In the genomic region with DNA sequence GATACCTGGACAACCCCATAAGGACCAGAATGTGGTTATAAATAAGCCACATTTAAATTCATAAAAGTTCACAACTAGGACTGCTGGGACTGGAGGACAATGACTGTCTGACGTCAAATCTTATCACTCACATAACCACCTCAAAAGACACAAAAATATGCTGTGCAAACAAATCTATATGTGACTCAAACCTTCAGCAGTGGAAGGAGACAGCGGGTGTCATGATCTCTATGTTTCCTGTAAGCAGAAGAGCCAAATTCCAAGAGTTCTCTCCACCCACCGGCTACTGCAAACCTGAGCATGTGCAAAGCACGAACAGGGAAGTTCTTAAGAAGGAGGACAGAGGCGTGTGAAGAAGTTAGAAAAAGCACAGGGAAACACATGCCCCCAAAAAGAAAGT, we compare ENCODE assay signal across 24 cellular contexts.
DNase-seq lines count a peak whose midpoint lies in the region; ATAC-seq, FAIRE-seq and TF ChIP-seq lines count a peak whose summit lies in the region.
"Had no signal": no experiment of that assay in that cellular context is flagged by ENCODE, and none has a peak within 500 bp of the region (broad histone marks: within the 10 kb centered on the region; RNA-seq: fewer than 3 reads in every experiment).

No MANE protein-coding gene starts in this region.

- H3K27ac Mint-ChIP-seq in activated T-cell treated with anti-CD3 and anti-CD28 coated beads, Interleukin-2, amount 50 U/mL, for 72 hours: peak overlapping the region; percentile 42
- H3K27ac Mint-ChIP-seq in astrocyte (ENCODE audit: unreplicated experiment) (peak overlapping the region; percentile 4), mesothelial cell of epicardium (no peak overlapping the region)
- H3K27ac Mint-ChIP-seq: memory B cell had no signal

- H3K4me3 ChIP-seq in astrocyte (ENCODE audit: insufficient read depth, low read depth, low read length) (no peak overlapping the region), fibroblast of pulmonary artery (replicated peaks; ENCODE audit: low read depth, low read length) (no peak overlapping the region)
- H3K4me3 ChIP-seq: psoas muscle, skin epidermis had no signal

- peak; percentile 52 for FAIRE-seq in astrocyte (lab: Jason Lieb, UNC)
- FAIRE-seq: colon had no signal

- H3K36me3 ChIP-seq in astrocyte (ENCODE audit: insufficient read depth, low read length): peaks cover 3% of the 10 kb centered on the region
- H3K36me3 ChIP-seq: WERI-Rb-1 had no signal

- no peaks in the 10 kb centered on the region for H3K79me2 ChIP-seq in astrocyte (ENCODE audit: insufficient read depth, low read length)

- H3K4me3 Mint-ChIP-seq in activated T-cell treated with anti-CD3 and anti-CD28 coated beads, Interleukin-2, amount 50 U/mL, for 72 hours: no peak overlapping the region
- H3K4me3 Mint-ChIP-seq in astrocyte (ENCODE audit: unreplicated experiment) (no peak overlapping the region), mesothelial cell of epicardium (no peak overlapping the region)
- H3K4me3 Mint-ChIP-seq: memory B cell; naive thymus-derived CD8-positive, alpha-beta T cell had no signal

- H3K4me2 ChIP-seq in astrocyte (ENCODE audit: low read length): peak overlapping the region; percentile 47

- H2AFZ ChIP-seq in astrocyte (ENCODE audit: low read depth, low read length): no peak overlapping the region

- H3K27me3 Mint-ChIP-seq in activated T-cell treated with anti-CD3 and anti-CD28 coated beads, Interleukin-2, amount 50 U/mL, for 72 hours (ENCODE audit: low read depth): no peaks in the 10 kb centered on the region
- no peaks in the 10 kb centered on the region for H3K27me3 Mint-ChIP-seq in astrocyte (ENCODE audit: low read depth, unreplicated experiment)
- H3K27me3 Mint-ChIP-seq in mesothelial cell of epicardium (ENCODE audit: low read depth): no peaks in the 10 kb centered on the region
- H3K27me3 Mint-ChIP-seq: memory B cell; naive thymus-derived CD8-positive, alpha-beta T cell had no signal

- DNase-seq in activated T-cell treated with anti-CD3 and anti-CD28 coated beads, Interleukin-2, amount 50 U/mL, for 72 hours: no peak
- DNase-seq in activated T-cell treated with anti-CD3 and anti-CD28 coated beads, Interleukin-2, amount 50 U/mL, for 1 hour: no peak
- peak; percentile 70 for DNase-seq in astrocyte (ENCODE audit: low read depth)
- peak; percentile 56 for DNase-seq in fibroblast of pulmonary artery (ENCODE audit: low read depth)
- DNase-seq in LoVo (ENCODE audit: low spot score): no peak
- DNase-seq in NCI-H1105 treated with DMSO at 0.1 percent for 48 hours (lab: John Stamatoyannopoulos, UW): no peak
- DNase-seq in mesothelial cell of epicardium (ENCODE audit: low spot score in 2 of 2, unreplicated experiment in 2 of 2): no peak
- DNase-seq: ACHN; activated gamma-delta T cell; C1 segment of cervical spinal cord; foreskin keratinocyte; HCEC 1CT; kidney glomerular epithelial cell; naive thymus-derived CD8-positive, alpha-beta T cell; NCI-H1436 treated with DMSO at 0.1 percent for 48 hours; NCI-H82; psoas muscle; SIG-M5; stimulated activated CD4-positive, alpha-beta T cell treated with anti-CD3 and anti-CD28 coated beads, Interleukin-4, amount 100 ng/mL, for 1 hour; WERI-Rb-1 had no signal

- H3K9me3 ChIP-seq in astrocyte (ENCODE audit: insufficient read depth, low read depth, low read length): no peaks in the 10 kb centered on the region
- H3K9me3 ChIP-seq: psoas muscle had no signal

- no peaks in the 10 kb centered on the region for H3K27me3 ChIP-seq in astrocyte (ENCODE audit: insufficient read depth, low read length)
- H3K27me3 ChIP-seq: foreskin keratinocyte had no signal

- no peaks in the 10 kb centered on the region for H3K9me3 Mint-ChIP-seq in activated T-cell treated with anti-CD3 and anti-CD28 coated beads, Interleukin-2, amount 50 U/mL, for 72 hours
- H3K9me3 Mint-ChIP-seq in astrocyte (ENCODE audit: unreplicated experiment): no peaks in the 10 kb centered on the region
- no peaks in the 10 kb centered on the region for H3K9me3 Mint-ChIP-seq in mesothelial cell of epicardium
- H3K9me3 Mint-ChIP-seq: memory B cell; naive thymus-derived CD8-positive, alpha-beta T cell had no signal

- H4K20me1 ChIP-seq in astrocyte (ENCODE audit: insufficient read depth, low read length): no peaks in the 10 kb centered on the region

- no peak for TF ChIP-seq CTCF in astrocyte (IDR thresholded peaks at IDR 0.05; ENCODE audit: insufficient read depth, low read depth, low read length)
- TF ChIP-seq CTCF in fibroblast of pulmonary artery (IDR thresholded peaks at IDR 0.05; ENCODE audit: low read length, missing control alignments): no peak
- no peak for TF ChIP-seq CTCF in mesothelial cell of epicardium (IDR thresholded peaks at IDR 0.05; ENCODE audit: unreplicated experiment)

- H3K4me1 Mint-ChIP-seq in activated T-cell treated with anti-CD3 and anti-CD28 coated beads, Interleukin-2, amount 50 U/mL, for 72 hours (ENCODE audit: low read depth): peaks cover 11% of the 10 kb centered on the region
- H3K4me1 Mint-ChIP-seq in astrocyte (ENCODE audit: low read depth, unreplicated experiment) (peaks cover 8% of the 10 kb centered on the region), mesothelial cell of epicardium (no peaks in the 10 kb centered on the region)

- peak; percentile 39 to 90 for ATAC-seq in activated T-cell treated with anti-CD3 and anti-CD28 coated beads, Interleukin-2, amount 50 U/mL, for 72 hours (replicated peaks in 1 of 2)
- no peak for ATAC-seq in HG02571 (IDR thresholded peaks at IDR 0.05; ENCODE audit: unreplicated experiment)
- ATAC-seq: foreskin keratinocyte; naive thymus-derived CD8-positive, alpha-beta T cell; psoas muscle had no signal

- H3K4me1 ChIP-seq in astrocyte (ENCODE audit: insufficient read depth, low read length): peaks cover 10% of the 10 kb centered on the region
- H3K4me1 ChIP-seq: psoas muscle had no signal

- peaks cover 2 to 20% of the 10 kb centered on the region in 2 donors for H3K36me3 Mint-ChIP-seq in activated T-cell treated with anti-CD3 and anti-CD28 coated beads, Interleukin-2, amount 50 U/mL, for 72 hours (ENCODE audit: insufficient read depth in 2 of 2)
- H3K36me3 Mint-ChIP-seq in astrocyte (ENCODE audit: low read depth, unreplicated experiment): peaks cover 7% of the 10 kb centered on the region
- peaks cover 25% of the 10 kb centered on the region for H3K36me3 Mint-ChIP-seq in mesothelial cell of epicardium

- no peak overlapping the region for H3K9ac ChIP-seq in astrocyte (ENCODE audit: low read length)

- peak overlapping the region; percentile 24 for H3K27ac ChIP-seq in astrocyte (ENCODE audit: low read depth, low read length)
- H3K27ac ChIP-seq: foreskin keratinocyte, psoas muscle, skin epidermis, WERI-Rb-1 had no signal

Comparison
In these comparisons a context has a peak if more than half of its experiments do, and no peak if none do; other contexts are left out.
1. DNase-seq: peak in astrocyte (single experiment) and fibroblast of pulmonary artery (single experiment); none in activated T-cell treated with anti-CD3 and anti-CD28 coated beads, Interleukin-2, amount 50 U/mL, for 72 hours (0 of 2), activated T-cell treated with anti-CD3 and anti-CD28 coated beads, Interleukin-2, amount 50 U/mL, for 1 hour (single experiment), LoVo (single experiment), NCI-H1105 treated with DMSO at 0.1 percent for 48 hours (single experiment) and mesothelial cell of epicardium (0 of 2).